1 cellular context compared by ENCODE assay signal in genomic region chr9:96758845-96759673, GRCh38.
TF ChIP-seq lines count a peak whose summit lies in the region.

No MANE protein-coding gene starts in this region.

TF ChIP-seq in GM23338, 12 proteins besides CTCF, POLR2A, EP300 and RAD21 (continued from another document):
- TF ChIP-seq NANOG (IDR thresholded peaks at IDR 0.05; ENCODE audit: borderline replicate concordance) (no peak), EZH2 (IDR thresholded peaks at IDR 0.05; ENCODE audit: low read depth, unreplicated experiment) (no peak), ZNF331 (CRISPR knock-in tag; IDR thresholded peaks at IDR 0.05; ENCODE audit: low read depth) (no peak), EZH2phosphoT487 (IDR thresholded peaks at IDR 0.05; ENCODE audit: unreplicated experiment) (no peak), STAT1 (IDR thresholded peaks at IDR 0.05; ENCODE audit: unreplicated experiment) (no peak), CREB1 (CRISPR knock-in tag; IDR thresholded peaks at IDR 0.05; ENCODE audit: low read depth) (no peak), JUNB (IDR thresholded peaks at IDR 0.05; ENCODE audit: unreplicated experiment) (no peak), REST (IDR thresholded peaks at IDR 0.05; ENCODE audit: unreplicated experiment) (no peak)
